ENCODE assay signal across 7 cellular contexts in the genomic region with DNA sequence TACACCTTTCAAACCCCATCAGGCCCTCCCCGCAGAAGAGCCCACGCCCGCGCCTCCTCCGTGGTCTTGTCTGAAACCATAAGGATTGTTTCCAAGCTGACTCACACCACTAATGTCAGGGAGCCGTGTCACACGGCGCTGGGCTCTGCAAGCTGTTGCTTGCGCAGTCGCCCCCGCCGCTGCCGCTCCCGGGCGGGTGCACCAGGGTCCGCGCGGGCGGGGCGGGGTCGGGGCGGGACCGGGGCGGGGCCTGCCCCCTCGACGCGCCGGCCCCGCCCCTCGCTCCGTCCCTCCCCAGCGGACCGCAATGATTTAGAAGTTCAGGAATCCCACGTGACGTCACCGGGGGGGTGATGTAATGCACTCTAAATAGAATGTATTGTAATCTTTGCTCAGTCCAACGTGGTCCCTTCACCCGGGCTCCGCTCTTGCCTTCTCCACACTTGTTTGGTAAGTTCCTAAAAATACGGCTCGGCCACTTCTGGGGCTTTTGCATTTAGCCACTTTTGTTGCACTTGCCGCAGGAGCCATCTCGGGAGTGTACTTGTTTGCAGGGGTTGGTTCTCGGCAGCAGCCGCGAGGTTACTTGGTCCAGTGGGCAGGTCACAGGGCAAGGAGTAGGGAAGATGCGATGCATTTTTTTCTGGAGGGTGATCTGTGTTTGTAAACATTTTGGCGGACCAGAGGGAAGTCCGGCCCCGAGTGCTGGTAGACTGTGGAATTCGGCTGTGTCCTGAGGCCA. TPM values are rescaled to one million over a fixed set of nuclear protein-coding genes. Genes with fewer than 3 reads are reported as not detected.
DNase-seq lines count a peak whose midpoint lies in the region; ATAC-seq lines count a peak whose summit lies in the region.

No MANE protein-coding gene starts in this region.

- peaks cover 79% of the 10 kb centered on the region for H3K27me3 Mint-ChIP-seq in T-helper 17 cell

- ATAC-seq in GM19351 (IDR thresholded peaks at IDR 0.05; ENCODE audit: unreplicated experiment): peak; percentile 56
- ATAC-seq in T-helper 17 cell: peak; percentile 63
- ATAC-seq in GM19455 (IDR thresholded peaks at IDR 0.05; ENCODE audit: unreplicated experiment): no peak

- no peak overlapping the region for H3K27ac Mint-ChIP-seq in T-helper 17 cell

- H3K27me3 ChIP-seq in iPS DF 6.9 (ENCODE audit: control insufficient read depth, insufficient read depth, low read length): peaks cover 12% of the 10 kb centered on the region; the same call in 1 of the 2 replicates

- WGBS in iPS DF 6.9 (ENCODE audit: insufficient coverage, insufficient read length): no CpG with 5 or more reads among the region's 51 CpGs

- peaks cover 18% of the 10 kb centered on the region for H3K4me1 Mint-ChIP-seq in T-helper 17 cell

- peak; percentile 71 for DNase-seq in NCI-H1436 treated with DMSO at 0.1 percent for 48 hours (lab: John Stamatoyannopoulos, UW)
- no peak for DNase-seq in T-helper 17 cell
- peak; percentile 71 for DNase-seq in brain pericyte (ENCODE audit: low read depth, low spot score)
- DNase-seq in iPS DF 6.9 (ENCODE audit: low read depth, low spot score): no peak
- DNase-seq in retina: peak; percentile 83

- H3K4me3 ChIP-seq in iPS DF 6.9 (ENCODE audit: low read length): peak overlapping the region; percentile 87

- H3K36me3 Mint-ChIP-seq in T-helper 17 cell (ENCODE audit: low read depth): peaks cover 8% of the 10 kb centered on the region

- no peak overlapping the region for H3K27ac ChIP-seq in iPS DF 6.9 (ENCODE audit: low read length)

- H3K4me3 Mint-ChIP-seq in T-helper 17 cell: peak overlapping the region; percentile 83

- no peaks in the 10 kb centered on the region for H3K36me3 ChIP-seq in iPS DF 6.9 (ENCODE audit: control insufficient read depth, insufficient read depth, low read length)

- H3K9me3 ChIP-seq in T-helper 17 cell (ENCODE audit: control insufficient read depth, low read length, poor library complexity, severe bottlenecking) (no peaks in the 10 kb centered on the region), iPS DF 6.9 (ENCODE audit: control insufficient read depth, insufficient read depth, low read length) (no peaks in the 10 kb centered on the region)

- H3K4me1 ChIP-seq in iPS DF 6.9 (ENCODE audit: control insufficient read depth, insufficient read depth, low read length): no peaks in the 10 kb centered on the region

RNA-seq across cellular contexts. Expression of a gene that starts 3.2 kb away (rescaled TPM):
- total RNA-seq in T-helper 17 cell: 1 to 10 TPM in 1 of 2 donors, under 1 TPM in 1; 0.81 to 1.8 TPM

Comparison
In these comparisons a context has a peak if more than half of its experiments do, and no peak if none do; other contexts are left out.
1. DNase-seq: peak in NCI-H1436 treated with DMSO at 0.1 percent for 48 hours (single experiment), brain pericyte (single experiment) and retina (single experiment); none in T-helper 17 cell (0 of 3) and iPS DF 6.9 (single experiment).